In the genomic region with DNA sequence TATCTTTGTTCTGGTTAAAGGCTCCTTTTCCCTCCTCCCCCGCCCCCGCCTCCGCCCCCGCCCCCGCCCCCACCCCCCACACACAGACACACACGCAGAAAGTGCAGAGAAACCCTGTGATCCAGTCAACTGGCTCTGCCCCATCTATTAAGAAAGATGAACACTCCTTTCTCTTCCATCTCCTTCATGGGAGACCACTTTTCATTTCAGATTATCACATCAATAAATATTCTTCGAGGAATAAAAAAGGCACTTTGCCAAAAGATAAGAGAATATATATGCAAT, we compare ENCODE assay signal across 9 cellular contexts.
DNase-seq lines count a peak whose midpoint lies in the region; ATAC-seq and TF ChIP-seq lines count a peak whose summit lies in the region.
"Had no signal": no experiment of that assay in that cellular context is flagged by ENCODE, and none has a peak within 500 bp of the region (broad histone marks: within the 10 kb centered on the region; RNA-seq: fewer than 3 reads in every experiment).

No MANE protein-coding gene starts in this region.

- no peaks in the 10 kb centered on the region for H3K9me3 Mint-ChIP-seq in osteocyte (ENCODE audit: unreplicated experiment)
- no peaks in the 10 kb centered on the region for H3K9me3 Mint-ChIP-seq in natural killer cell treated with Interleukin-12 subunit alpha and Interleukin-12 subunit beta and Interleukin-15 and Interleukin-18, amount 100 ng/mL, for 72 hours

- DNase-seq in right atrium auricular region (ENCODE audit: low spot score), result no peak
- no peak for DNase-seq in cardiac septum (ENCODE audit: low spot score)
- no peak for DNase-seq in choroid plexus epithelial cell (ENCODE audit: low read depth)
- no peak for DNase-seq in osteocyte (ENCODE audit: extremely low spot score, unreplicated experiment)
- no peak for DNase-seq in activated T-cell treated with anti-CD3 and anti-CD28 coated beads, Interleukin-2, amount 50 U/mL, for 48 hours
- no peak for DNase-seq in natural killer cell treated with Interleukin-12 subunit alpha and Interleukin-12 subunit beta and Interleukin-15 and Interleukin-18, amount 100 ng/mL, for 72 hours (ENCODE audit: low spot score)

- H3K36me3 ChIP-seq in right atrium auricular region (no peaks in the 10 kb centered on the region), muscle layer of duodenum (ENCODE audit: control insufficient read depth in 1 of 2, insufficient read depth in 2 of 2, low read length in 2 of 2) (no peaks in the 10 kb centered on the region)
- H3K36me3 ChIP-seq: BLaER1 had no signal

- no peak overlapping the region for H3K27ac Mint-ChIP-seq in osteocyte (ENCODE audit: unreplicated experiment)
- no peak overlapping the region for H3K27ac Mint-ChIP-seq in natural killer cell treated with Interleukin-12 subunit alpha and Interleukin-12 subunit beta and Interleukin-15 and Interleukin-18, amount 100 ng/mL, for 72 hours

- no peak for ATAC-seq in natural killer cell treated with Interleukin-12 subunit alpha and Interleukin-12 subunit beta and Interleukin-15 and Interleukin-18, amount 100 ng/mL, for 72 hours
- ATAC-seq in GM21447 (IDR thresholded peaks at IDR 0.05; ENCODE audit: unreplicated experiment), result no peak

- intact Hi-C loops in cardiac septum (cut with DNase I), result loop anchor here (5.0 to 10.0 kb wide), 3 partner anchors 126 to 541 kb away; a partner anchor contains a TSS

- H3K4me1 Mint-ChIP-seq in osteocyte (ENCODE audit: unreplicated experiment), result no peaks in the 10 kb centered on the region
- H3K4me1 Mint-ChIP-seq in natural killer cell treated with Interleukin-12 subunit alpha and Interleukin-12 subunit beta and Interleukin-15 and Interleukin-18, amount 100 ng/mL, for 72 hours (ENCODE audit: low read depth in 2 of 2), result peaks cover 13 to 15% of the 10 kb centered on the region in 2 donors

- peaks cover 0 to 50% of the 10 kb centered on the region in 2 donors for H3K4me1 ChIP-seq in right atrium auricular region
- peaks cover 0 to 36% of the 10 kb centered on the region in 2 donors for H3K4me1 ChIP-seq in muscle layer of duodenum (ENCODE audit: control insufficient read depth in 1 of 2, insufficient read depth in 2 of 2, low read length in 2 of 2)
- H3K4me1 ChIP-seq: BLaER1 had no signal

- H3K36me3 Mint-ChIP-seq in osteocyte (ENCODE audit: unreplicated experiment), result no peaks in the 10 kb centered on the region
- H3K36me3 Mint-ChIP-seq in natural killer cell treated with Interleukin-12 subunit alpha and Interleukin-12 subunit beta and Interleukin-15 and Interleukin-18, amount 100 ng/mL, for 72 hours, result no peaks in the 10 kb centered on the region

- H3K9me3 ChIP-seq in right atrium auricular region (no peaks in the 10 kb centered on the region), muscle layer of duodenum (ENCODE audit: control insufficient read depth in 1 of 2, low read length in 2 of 2) (peaks cover 0 to 4% of the 10 kb centered on the region in 2 donors)

- TF ChIP-seq CTCF in right atrium auricular region (IDR thresholded peaks at IDR 0.05) (no peak), choroid plexus epithelial cell (conservative IDR thresholded peaks at IDR 0.05; ENCODE audit: low read depth, low read length) (no peak), osteocyte (IDR thresholded peaks at IDR 0.05) (no peak)

- no peak overlapping the region for H3K4me3 Mint-ChIP-seq in osteocyte (ENCODE audit: unreplicated experiment)
- no peak overlapping the region for H3K4me3 Mint-ChIP-seq in natural killer cell treated with Interleukin-12 subunit alpha and Interleukin-12 subunit beta and Interleukin-15 and Interleukin-18, amount 100 ng/mL, for 72 hours

- H3K27me3 Mint-ChIP-seq in osteocyte (ENCODE audit: unreplicated experiment), result peaks cover 22% of the 10 kb centered on the region
- H3K27me3 Mint-ChIP-seq in natural killer cell treated with Interleukin-12 subunit alpha and Interleukin-12 subunit beta and Interleukin-15 and Interleukin-18, amount 100 ng/mL, for 72 hours, result peaks cover 24 to 37% of the 10 kb centered on the region in 2 donors

- no peak overlapping the region for H3K27ac ChIP-seq in right atrium auricular region
- no peak overlapping the region for H3K27ac ChIP-seq in muscle layer of duodenum (ENCODE audit: low read length)
- H3K27ac ChIP-seq: BLaER1 had no signal

- H3K4me3 ChIP-seq in right atrium auricular region (peak overlapping the region; percentile 29 to 60), choroid plexus epithelial cell (ENCODE audit: low read depth, low read length) (peak overlapping the region; percentile 28), muscle layer of duodenum (ENCODE audit: low read depth in 1 of 2, low read length in 2 of 2) (peak overlapping the region; percentile 71 to 75)
- H3K4me3 ChIP-seq: BLaER1 had no signal

- H3K27me3 ChIP-seq in right atrium auricular region (peaks cover 4 to 19% of the 10 kb centered on the region in 2 donors), muscle layer of duodenum (ENCODE audit: low read depth, low read length) (peaks cover 50% of the 10 kb centered on the region)
